ENCODE assay signal across 8 cellular contexts in the genomic region with DNA sequence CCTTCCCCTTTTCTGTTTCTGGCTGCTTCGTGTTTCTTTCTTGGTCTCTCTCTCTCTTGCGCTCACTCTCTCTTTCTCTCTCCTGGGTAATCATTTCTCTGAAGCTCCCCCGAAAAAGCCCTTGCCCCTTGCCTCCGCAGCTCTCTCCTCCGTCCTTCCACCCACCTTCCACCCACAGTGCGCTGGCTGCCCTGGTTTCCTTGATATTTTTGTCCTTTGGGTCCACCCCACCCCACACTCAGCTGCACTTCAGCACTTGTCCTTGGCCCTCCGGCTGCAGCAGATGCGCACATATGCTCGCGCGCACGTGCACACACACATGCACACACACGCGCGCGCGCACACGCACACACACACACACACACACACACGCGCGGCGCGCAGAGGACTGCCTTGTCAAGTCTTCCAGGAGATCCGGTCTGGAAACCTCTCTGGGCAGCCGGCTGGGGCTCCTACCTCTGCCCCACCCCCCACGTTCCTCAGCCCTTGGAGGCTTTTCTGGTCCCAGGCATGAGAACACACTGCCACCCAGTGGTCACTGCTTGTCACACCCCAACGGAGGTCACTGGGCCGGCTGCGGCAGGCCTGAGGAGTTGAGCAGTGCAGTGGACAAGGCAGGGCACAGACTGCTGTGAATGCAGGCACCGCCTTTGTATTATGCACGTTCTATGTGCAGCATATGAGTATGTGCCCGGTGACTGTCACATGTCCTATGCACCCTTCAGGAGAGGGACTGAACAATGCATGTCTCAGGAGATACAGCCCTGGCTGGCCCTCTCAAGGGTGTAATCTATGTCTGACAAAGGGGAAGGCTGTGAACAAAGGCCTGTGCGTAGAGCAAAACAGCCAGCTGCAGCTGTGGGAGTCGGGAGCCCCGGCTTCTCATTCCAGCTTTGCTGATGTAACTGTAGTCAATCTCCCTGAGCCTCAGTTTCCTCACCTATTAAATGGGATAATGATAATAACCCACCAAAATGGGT. TPM values are rescaled to one million over a fixed set of nuclear protein-coding genes. Genes with fewer than 3 reads are reported as not detected.
DNase-seq lines count a peak whose midpoint lies in the region; ATAC-seq and TF ChIP-seq lines count a peak whose summit lies in the region.

No MANE protein-coding gene starts in this region.

- H3K36me3 ChIP-seq in hepatocyte (replicated peaks; ENCODE audit: insufficient read depth, low read depth): no peaks in the 10 kb centered on the region

- peak overlapping the region; percentile 89 for H3K4me2 ChIP-seq in hepatocyte

- H3K9me2 ChIP-seq in hepatocyte (replicated peaks; ENCODE audit: insufficient read depth): no peaks in the 10 kb centered on the region

- H4K20me1 ChIP-seq in hepatocyte (ENCODE audit: insufficient read depth, poor library complexity, severe bottlenecking): no peaks in the 10 kb centered on the region

- TF ChIP-seq CTCF in GM12872 (IDR thresholded peaks at IDR 0.05; ENCODE audit: insufficient read depth, low read depth, low read length): peak; percentile 94
- TF ChIP-seq CTCF in hepatocyte (IDR thresholded peaks at IDR 0.05; ENCODE audit: poor library complexity): peak; percentile 97

- peaks cover 33% of the 10 kb centered on the region for H3K4me1 ChIP-seq in hepatocyte (ENCODE audit: insufficient read depth)

- DNase-seq in NCI-H2081 (lab: John Stamatoyannopoulos, UW) (peak; percentile 91 to 97), T1000 (lab: John Stamatoyannopoulos, UW) (peak; percentile 87), astrocyte of the hippocampus (ENCODE audit: low read depth, low spot score) (peak; percentile 97), hepatocyte (ENCODE audit: low spot score) (peak; percentile 98), renal cortical epithelial cell (ENCODE audit: low read depth) (peak; percentile 80)

- 8% methylated on average over 34 of the region's 35 CpGs for WGBS in hepatocyte (ENCODE audit: low lambda C conversion rate, missing lambda C conversion rate)

- no peaks in the 10 kb centered on the region for H3K9me3 ChIP-seq in hepatocyte (ENCODE audit: low read depth)

- ATAC-seq in HG02884 (IDR thresholded peaks at IDR 0.05; ENCODE audit: unreplicated experiment) (peak; percentile 85), HG03442 (IDR thresholded peaks at IDR 0.05; ENCODE audit: unreplicated experiment) (no peak)

- H3K27me3 ChIP-seq in hepatocyte: no peaks in the 10 kb centered on the region

- peak overlapping the region; percentile 40 for H2AFZ ChIP-seq in hepatocyte

- no peaks in the 10 kb centered on the region for H3K79me2 ChIP-seq in hepatocyte

- H3K4me3 ChIP-seq in hepatocyte: peak overlapping the region; percentile 14

- H3K27ac ChIP-seq in hepatocyte: peak overlapping the region; percentile 47

RNA-seq across cellular contexts. Expression of gene LAG3, which starts 6.5 kb away (rescaled TPM):
- total RNA-seq in hepatocyte: 0.52 and 0.70 TPM in 2 replicates
- 0.91 and 1.2 TPM in 2 replicates for polyA plus RNA-seq in hepatocyte
- not detected in 2 replicates for total RNA-seq in renal cortical epithelial cell

RNA-seq across cellular contexts. Expression of gene CD4, which starts 10.5 kb away (rescaled TPM):
- 2.4 and 2.7 TPM in 2 replicates for total RNA-seq in hepatocyte
- 2.7 and 6.4 TPM in 2 replicates for polyA plus RNA-seq in hepatocyte
- total RNA-seq in renal cortical epithelial cell: 0.10 TPM in 1 of 2 replicates, not detected in the other

RNA-seq across cellular contexts. Expression of gene PTMS, which starts 12.7 kb away (rescaled TPM):
- total RNA-seq in hepatocyte (179 and 180 TPM in 2 replicates), renal cortical epithelial cell (24.0 and 69.1 TPM in 2 replicates)
- polyA plus RNA-seq in hepatocyte: 282 and 315 TPM in 2 replicates

RNA-seq across cellular contexts. Expression of gene MLF2, which starts 25.9 kb away (rescaled TPM):
- total RNA-seq in hepatocyte (210 and 241 TPM in 2 replicates), renal cortical epithelial cell (168 and 222 TPM in 2 replicates)
- 508 and 535 TPM in 2 replicates for polyA plus RNA-seq in hepatocyte

RNA-seq across cellular contexts. Expression of gene GPR162, which starts 42.8 kb away (rescaled TPM):
- total RNA-seq in hepatocyte (1.2 and 2.3 TPM in 2 replicates), renal cortical epithelial cell (3.8 TPM in 1 of 2 replicates, not detected in the other)
- 2.3 and 6.2 TPM in 2 replicates for polyA plus RNA-seq in hepatocyte
